ENCODE assay signal across 29 cellular contexts in the genomic region with DNA sequence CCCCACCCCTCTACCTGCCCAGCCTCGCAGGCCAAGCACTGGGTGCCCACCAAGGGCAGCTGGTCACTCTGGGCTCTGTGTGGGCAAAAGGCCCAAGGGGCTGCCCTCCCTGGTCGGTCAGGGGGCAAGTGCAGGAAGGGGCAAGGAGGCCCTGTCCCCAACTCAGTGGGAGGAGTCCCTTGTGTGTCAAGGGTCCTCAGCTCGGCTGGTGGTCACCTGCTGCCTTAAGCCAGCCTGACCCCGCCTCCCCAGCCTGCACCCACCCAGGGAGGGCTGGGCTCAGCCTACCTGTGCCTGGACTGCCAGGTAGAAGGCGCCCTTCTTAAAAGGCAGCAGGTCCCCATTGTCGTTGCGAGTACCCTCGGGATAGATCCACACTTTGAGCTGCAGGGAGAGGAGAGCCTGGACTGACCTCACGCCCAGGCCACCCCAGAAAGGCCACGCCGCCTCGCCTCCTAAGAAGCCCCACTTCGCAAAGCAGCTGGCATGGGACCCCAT. TPM values are rescaled to one million over a fixed set of nuclear protein-coding genes. Genes with fewer than 3 reads are reported as not detected.
"Had no signal": no experiment of that assay in that cellular context is flagged by ENCODE, and none has a peak within 500 bp of the region (broad histone marks: within the 10 kb centered on the region; RNA-seq: fewer than 3 reads in every experiment).

No MANE protein-coding gene starts in this region.

- H3K27ac Mint-ChIP-seq: activated CD4-positive, alpha-beta T cell treated with anti-CD3 and anti-CD28 coated beads for 36 hours; activated naive CD4-positive, alpha-beta T cell treated with anti-CD3 and anti-CD28 coated beads, Interleukin-2, amount 50 U/mL, for 72 hours; activated T-cell treated with anti-CD3 and anti-CD28 coated beads, Interleukin-2, amount 50 U/mL, for 72 hours; effector memory CD8-positive, alpha-beta T cell; natural killer cell treated with Interleukin-12 subunit alpha and Interleukin-12 subunit beta and Interleukin-15 and Interleukin-18, amount 100 ng/mL, for 72 hours; T-helper 2 cell treated with Interferon-gamma antibody and Interleukin-4, amounts not matched to agents 5 μg/mL and 100 μg/mL, for 36 hours had no signal

- H3K27me3 ChIP-seq: colonic mucosa, dorsolateral prefrontal cortex, foreskin keratinocyte, heart left ventricle, testis, uterus had no signal

- H3K4me3 Mint-ChIP-seq: activated CD4-positive, alpha-beta T cell treated with anti-CD3 and anti-CD28 coated beads for 36 hours; activated T-cell treated with anti-CD3 and anti-CD28 coated beads, Interleukin-2, amount 50 U/mL, for 72 hours; effector memory CD8-positive, alpha-beta T cell; natural killer cell treated with Interleukin-12 subunit alpha and Interleukin-12 subunit beta and Interleukin-15 and Interleukin-18, amount 100 ng/mL, for 72 hours; T-helper 2 cell treated with Interferon-gamma antibody and Interleukin-4, amounts not matched to agents 5 μg/mL and 100 μg/mL, for 36 hours had no signal

- H3K4me3 ChIP-seq: colonic mucosa, dorsolateral prefrontal cortex, esophagus muscularis mucosa, heart left ventricle, lower lobe of right lung, testis, transverse colon, uterus had no signal

- H3K9me3 Mint-ChIP-seq: activated naive CD4-positive, alpha-beta T cell treated with anti-CD3 and anti-CD28 coated beads, Interleukin-2, amount 50 U/mL, for 72 hours; activated T-cell treated with anti-CD3 and anti-CD28 coated beads, Interleukin-2, amount 50 U/mL, for 72 hours; effector memory CD8-positive, alpha-beta T cell; natural killer cell treated with Interleukin-12 subunit alpha and Interleukin-12 subunit beta and Interleukin-15 and Interleukin-18, amount 100 ng/mL, for 72 hours; T-helper 2 cell treated with Interferon-gamma antibody and Interleukin-4, amounts not matched to agents 5 μg/mL and 100 μg/mL, for 36 hours had no signal

- H3K36me3 Mint-ChIP-seq: activated naive CD4-positive, alpha-beta T cell treated with anti-CD3 and anti-CD28 coated beads, Interleukin-2, amount 50 U/mL, for 72 hours; natural killer cell treated with Interleukin-12 subunit alpha and Interleukin-12 subunit beta and Interleukin-15 and Interleukin-18, amount 100 ng/mL, for 72 hours had no signal

- H3K9me3 ChIP-seq: colonic mucosa, esophagus muscularis mucosa, heart left ventricle, lower lobe of right lung, testis, transverse colon, uterus had no signal

- H3K27me3 Mint-ChIP-seq: activated CD4-positive, alpha-beta T cell treated with anti-CD3 and anti-CD28 coated beads for 36 hours; effector memory CD8-positive, alpha-beta T cell; natural killer cell treated with Interleukin-12 subunit alpha and Interleukin-12 subunit beta and Interleukin-15 and Interleukin-18, amount 100 ng/mL, for 72 hours had no signal

- H3K27ac ChIP-seq: colonic mucosa, dorsolateral prefrontal cortex, foreskin keratinocyte, heart left ventricle, lower lobe of right lung, testis, uterus had no signal

- H3K4me1 Mint-ChIP-seq: activated CD4-positive, alpha-beta T cell treated with anti-CD3 and anti-CD28 coated beads for 36 hours had no signal

- H3K36me3 ChIP-seq: colonic mucosa, uterus had no signal

- ATAC-seq: activated CD4-positive, alpha-beta T cell treated with anti-CD3 and anti-CD28 coated beads for 36 hours; activated naive CD4-positive, alpha-beta T cell treated with anti-CD3 and anti-CD28 coated beads, Interleukin-2, amount 50 U/mL, for 72 hours; activated T-cell treated with anti-CD3 and anti-CD28 coated beads, Interleukin-2, amount 50 U/mL, for 72 hours; effector memory CD8-positive, alpha-beta T cell; heart left ventricle; natural killer cell treated with Interleukin-12 subunit alpha and Interleukin-12 subunit beta and Interleukin-15 and Interleukin-18, amount 100 ng/mL, for 72 hours; stimulated activated naive CD8-positive, alpha-beta T cell treated with anti-CD3 and anti-CD28 coated beads, Interleukin-15, Interleukin-2, amounts not matched to agents 100 U/mL and 50 U/mL, for 24 hours had no signal

- DNase-seq: activated CD4-positive, alpha-beta T cell treated with anti-CD3 and anti-CD28 coated beads for 36 hours; activated CD4-positive, alpha-beta T cell treated with anti-CD3 and anti-CD28 coated beads, Interleukin-2, amount 50 U/mL, for 4 hours; activated CD4-positive, CD25-positive, alpha-beta regulatory T cell; activated naive CD4-positive, alpha-beta T cell; activated T-cell treated with anti-CD3 and anti-CD28 coated beads for 4 hours; activated T-cell treated with anti-CD3 and anti-CD28 coated beads, Interleukin-2, amount 50 U/mL, for 72 hours; cerebellar nuclear complex; dorsolateral prefrontal cortex; effector memory CD8-positive, alpha-beta T cell; foreskin keratinocyte; heart left ventricle; lower lobe of right lung; mesendoderm; posterior cingulate gyrus; stimulated activated CD4-positive, alpha-beta T cell treated with anti-CD3 and anti-CD28 coated beads, Interleukin-12 subunit alpha, Interleukin-12 subunit beta, amount 100 ng/mL, for 4 hours; stimulated activated CD4-positive, alpha-beta T cell treated with anti-CD3 and anti-CD28 coated beads, Interleukin-4, amount 100 ng/mL, for 1 hour; stimulated activated naive CD8-positive, alpha-beta T cell treated with anti-CD3 and anti-CD28 coated beads, Interleukin-15, Interleukin-2, amounts not matched to agents 100 U/mL and 50 U/mL, for 24 hours; T-helper 1 cell; testis; transverse colon; uterus had no signal

- H3K4me1 ChIP-seq: colonic mucosa, foreskin keratinocyte, testis had no signal

RNA-seq across cellular contexts. Expression of a gene that starts 36.0 kb away (rescaled TPM):
- total RNA-seq: bronchial epithelial cell; myocyte; natural killer cell treated with Interleukin-12 subunit alpha and Interleukin-12 subunit beta and Interleukin-15 and Interleukin-18, amount 100 ng/mL, for 72 hours; osteoblast had no signal
